11 cellular contexts compared by ENCODE assay signal in genomic region chr7:123492485-123492884, GRCh38. TPM values are rescaled to one million over a fixed set of nuclear protein-coding genes. Genes with fewer than 3 reads are reported as not detected.
DNase-seq lines count a peak whose midpoint lies in the region; ATAC-seq and TF ChIP-seq lines count a peak whose summit lies in the region.
"Had no signal": no experiment of that assay in that cellular context is flagged by ENCODE, and none has a peak within 500 bp of the region (broad histone marks: within the 10 kb centered on the region; RNA-seq: fewer than 3 reads in every experiment).

No MANE protein-coding gene starts in this region.

- DNase-seq in ELR (ENCODE audit: low read depth) (peak; percentile 1), brain microvascular endothelial cell (no peak), cortex of kidney (lab: John Stamatoyannopoulos, UW) (no peak), NCI-H1092 (lab: John Stamatoyannopoulos, UW) (no peak), stomach (no peak), tibial nerve (ENCODE audit: low spot score in 2 of 2) (no peak)
- DNase-seq: aorta, pancreas, T-helper 1 cell had no signal

- no peaks in the 10 kb centered on the region for H3K36me3 ChIP-seq in brain microvascular endothelial cell (replicated peaks)
- H3K36me3 ChIP-seq in stomach, result no peaks in the 10 kb centered on the region
- H3K36me3 ChIP-seq in tibial nerve, result no peaks in the 10 kb centered on the region
- H3K36me3 ChIP-seq: pancreas had no signal

- intact Hi-C loops in stomach (cut with DNase I; ENCODE audit: low total_unique reads), result no loop called here

- in situ Hi-C loops in brain microvascular endothelial cell (cut with HindIII; ENCODE audit: low pct_ligation_motif_present, low sequenced_read_pairs), result no loop called here

- H3K27ac ChIP-seq in brain microvascular endothelial cell (no peak overlapping the region), stomach (no peak overlapping the region), tibial nerve (no peak overlapping the region)
- H3K27ac ChIP-seq: pancreas had no signal

- H3K4me3 ChIP-seq in brain microvascular endothelial cell (ENCODE audit: low read depth, low read length) (no peak overlapping the region), stomach (no peak overlapping the region), tibial nerve (no peak overlapping the region)
- H3K4me3 ChIP-seq: pancreas had no signal

- H3K9me3 ChIP-seq in stomach (no peaks in the 10 kb centered on the region), tibial nerve (no peaks in the 10 kb centered on the region)
- H3K9me3 ChIP-seq: pancreas had no signal

- TF ChIP-seq CTCF in brain microvascular endothelial cell (IDR thresholded peaks at IDR 0.05; ENCODE audit: low read depth, low read length, missing control alignments), result peak; percentile 41
- TF ChIP-seq CTCF in stomach (IDR thresholded peaks at IDR 0.05), result no peak
- TF ChIP-seq CTCF in tibial nerve (IDR thresholded peaks at IDR 0.05), result no peak

- WGBS in stomach, 5 donors, result 57 to 71% (median 69%) methylated on average over 3 of the region's 3 CpGs
- WGBS in tibial nerve, 2 donors, result 80 to 82% methylated on average over 3 of the region's 3 CpGs

- ATAC-seq in GM21360 (IDR thresholded peaks at IDR 0.05; ENCODE audit: unreplicated experiment) (peak; percentile 93), HG03135 (IDR thresholded peaks at IDR 0.05; ENCODE audit: unreplicated experiment) (peak; percentile 79)
- ATAC-seq: pancreas had no signal

- no peak for TF ChIP-seq POLR2A in stomach (IDR thresholded peaks at IDR 0.05)
- TF ChIP-seq POLR2A in tibial nerve (IDR thresholded peaks at IDR 0.05), result no peak

- TF ChIP-seq EP300 in stomach (IDR thresholded peaks at IDR 0.05), result no peak
- TF ChIP-seq EP300 in tibial nerve (IDR thresholded peaks at IDR 0.05), result no peak

- H3K4me1 ChIP-seq in stomach (peaks cover 0 to 3% (median 0%) of the 10 kb centered on the region in 4 donors), tibial nerve (peaks cover 0 to 6% (median 0%) of the 10 kb centered on the region in 4 donors)
- H3K4me1 ChIP-seq: pancreas had no signal

- no peaks in the 10 kb centered on the region for H3K27me3 ChIP-seq in brain microvascular endothelial cell (replicated peaks)
- no peaks in the 10 kb centered on the region for H3K27me3 ChIP-seq in stomach
- H3K27me3 ChIP-seq in tibial nerve, result no peaks in the 10 kb centered on the region
- H3K27me3 ChIP-seq: pancreas had no signal

RNA-seq across cellular contexts. Expression of gene IQUB, which starts 41.9 kb away (rescaled TPM):
- total RNA-seq in stomach (1 to 10 TPM in 1 of 5 donors, under 1 TPM in 1, not detected in 3; 0.55 to 2.7 TPM), tibial nerve (1 to 10 TPM; 1.8 to 5.4 (median 2.8) TPM)
- polyA plus RNA-seq in stomach, result under 1 TPM in 2 of 3 donors, not detected in 1; 0.05 to 0.12 TPM
